In the genomic region with DNA sequence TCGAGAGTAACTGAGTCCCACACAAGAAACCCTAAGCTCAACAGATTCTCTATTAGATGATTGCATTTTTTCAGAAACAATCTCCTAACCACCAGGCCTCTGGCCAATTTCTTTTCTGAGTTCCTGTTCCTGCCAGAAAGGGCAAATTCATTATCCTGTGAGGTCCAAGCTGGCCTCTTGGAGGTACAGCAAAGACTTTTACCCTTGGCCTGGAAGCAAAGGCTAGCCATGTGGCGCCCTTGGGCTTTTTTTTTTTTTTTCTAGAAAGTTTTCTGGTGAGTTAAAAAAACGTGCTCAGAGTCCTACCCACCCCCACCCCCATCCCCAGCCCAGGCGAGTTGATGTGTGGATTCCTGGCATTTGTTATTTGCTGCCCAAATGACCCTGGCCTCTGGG, we compare ENCODE assay signal across 8 cellular contexts. TPM values are rescaled to one million over a fixed set of nuclear protein-coding genes. Genes with fewer than 3 reads are reported as not detected.
DNase-seq lines count a peak whose midpoint lies in the region; ATAC-seq, FAIRE-seq and TF ChIP-seq lines count a peak whose summit lies in the region.

No MANE protein-coding gene starts in this region.

- peak; percentile 4 for ATAC-seq in activated T-helper 17 cell treated with anti-CD3 and anti-CD28 coated beads, Interleukin-2, amount 50 U/mL, for 72 hours (replicated peaks)
- ATAC-seq in pancreas (peak; percentile 46 to 79 (median 75)), GM21390 (IDR thresholded peaks at IDR 0.05; ENCODE audit: unreplicated experiment) (no peak)

- no peaks in the 10 kb centered on the region for H3K36me3 ChIP-seq in pancreas

- CTCF ChIA-PET in activated naive CD4-positive, alpha-beta T cell treated with anti-CD3 and anti-CD28 coated beads, Interleukin-2, amount 10 ng/mL, durations not matched to agents 7 days and 5 days (lab: Charles Lee) = interaction anchor here (0.5 to 1.3 kb wide), 5 partner anchors 13 to 64 kb away, joined by 3 to 5 read pairs (median 4); no protein-coding TSS in a partner anchor

- peak overlapping the region; percentile 55 to 85 (median 68) for H3K27ac ChIP-seq in pancreas

- DNase-seq in activated naive CD4-positive, alpha-beta T cell treated with anti-CD3 and anti-CD28 coated beads, Interleukin-2, amount 10 ng/mL, durations not matched to agents 7 days and 5 days = no peak
- DNase-seq in activated naive CD4-positive, alpha-beta T cell treated with anti-CD3 and anti-CD28 coated beads, Interleukin-2, amount 50 U/mL, for 16 hours = no peak
- DNase-seq in HT-29 (ENCODE audit: low spot score) (peak; percentile 84), glomerular visceral epithelial cell (ENCODE audit: extremely low spot score) (peak; percentile 87), pancreas (peak in 1 of 6 donors; percentile 28), COLO668 (lab: John Stamatoyannopoulos, UW; ENCODE audit: unreplicated experiment) (no peak)

- FAIRE-seq in pancreas (lab: Jason Lieb, UNC) = no peak

- H3K27ac Mint-ChIP-seq in activated naive CD4-positive, alpha-beta T cell treated with anti-CD3 and anti-CD28 coated beads, Interleukin-2, amount 10 ng/mL, durations not matched to agents 7 days and 5 days = peak overlapping the region; percentile 91
- peak overlapping the region; percentile 95 for H3K27ac Mint-ChIP-seq in activated T-helper 17 cell treated with anti-CD3 and anti-CD28 coated beads, Interleukin-2, amount 50 U/mL, for 72 hours

- intact Hi-C loops in pancreas (cut with DNase I) = loop anchor here in 1 of 3 donors (10.0 kb wide), 1 partner anchor 55 kb away; a partner anchor contains a TSS

- no peaks in the 10 kb centered on the region for H3K9me3 ChIP-seq in pancreas

- no peak overlapping the region for H3K4me3 ChIP-seq in pancreas

- H3K4me1 Mint-ChIP-seq in activated naive CD4-positive, alpha-beta T cell treated with anti-CD3 and anti-CD28 coated beads, Interleukin-2, amount 10 ng/mL, durations not matched to agents 7 days and 5 days = peaks cover 23% of the 10 kb centered on the region
- H3K4me1 Mint-ChIP-seq in activated T-helper 17 cell treated with anti-CD3 and anti-CD28 coated beads, Interleukin-2, amount 50 U/mL, for 72 hours = peaks cover 6% of the 10 kb centered on the region

- no peaks in the 10 kb centered on the region for H3K27me3 Mint-ChIP-seq in activated naive CD4-positive, alpha-beta T cell treated with anti-CD3 and anti-CD28 coated beads, Interleukin-2, amount 10 ng/mL, durations not matched to agents 7 days and 5 days
- H3K27me3 Mint-ChIP-seq in activated T-helper 17 cell treated with anti-CD3 and anti-CD28 coated beads, Interleukin-2, amount 50 U/mL, for 72 hours = no peaks in the 10 kb centered on the region

- H3K4me1 ChIP-seq in pancreas = peaks cover 0 to 7% (median 0%) of the 10 kb centered on the region in 3 donors

- H3K36me3 Mint-ChIP-seq in activated naive CD4-positive, alpha-beta T cell treated with anti-CD3 and anti-CD28 coated beads, Interleukin-2, amount 10 ng/mL, durations not matched to agents 7 days and 5 days = peaks cover 5% of the 10 kb centered on the region
- no peaks in the 10 kb centered on the region for H3K36me3 Mint-ChIP-seq in activated T-helper 17 cell treated with anti-CD3 and anti-CD28 coated beads, Interleukin-2, amount 50 U/mL, for 72 hours (ENCODE audit: low read depth)

- peaks cover 9% of the 10 kb centered on the region for H3K9me3 Mint-ChIP-seq in activated naive CD4-positive, alpha-beta T cell treated with anti-CD3 and anti-CD28 coated beads, Interleukin-2, amount 10 ng/mL, durations not matched to agents 7 days and 5 days
- peaks cover 7% of the 10 kb centered on the region for H3K9me3 Mint-ChIP-seq in activated T-helper 17 cell treated with anti-CD3 and anti-CD28 coated beads, Interleukin-2, amount 50 U/mL, for 72 hours

- H3K27me3 ChIP-seq in pancreas = no peaks in the 10 kb centered on the region

- TF ChIP-seq CTCF in pancreas (IDR thresholded peaks at IDR 0.05) = no peak

- no peak overlapping the region for H3K4me3 Mint-ChIP-seq in activated naive CD4-positive, alpha-beta T cell treated with anti-CD3 and anti-CD28 coated beads, Interleukin-2, amount 10 ng/mL, durations not matched to agents 7 days and 5 days
- peak overlapping the region; percentile 76 for H3K4me3 Mint-ChIP-seq in activated T-helper 17 cell treated with anti-CD3 and anti-CD28 coated beads, Interleukin-2, amount 50 U/mL, for 72 hours

- 46 to 51% methylated on average over 4 of the region's 4 CpGs for WGBS in pancreas, 2 donors

RNA-seq across cellular contexts. Expression of a gene that starts 59.0 kb away (rescaled TPM):
- total RNA-seq in HT-29 (2014; rRNA removed; shearing (Covaris generic)) = 7,514 and 7,960 TPM in 2 replicates
- total RNA-seq in activated T-helper 17 cell treated with anti-CD3 and anti-CD28 coated beads, Interleukin-2, amount 50 U/mL, for 72 hours = over 10,000 TPM in 1 of 2 donors, 1,000 to 10,000 TPM in 1; 9,813 to 18,243 TPM
- total RNA-seq in pancreas = over 10,000 TPM in 1 of 6 donors, 1,000 to 10,000 TPM in 5; 5,266 to 10,343 (median 8,842) TPM
- polyA plus RNA-seq in pancreas = 1,000 to 10,000 TPM; 5,006 to 5,774 TPM

Comparison
In these comparisons a context has a peak if more than half of its experiments do, and no peak if none do; other contexts are left out.
1. DNase-seq: peak in HT-29 (single experiment) and glomerular visceral epithelial cell (single experiment); none in activated naive CD4-positive, alpha-beta T cell treated with anti-CD3 and anti-CD28 coated beads, Interleukin-2, amount 10 ng/mL, durations not matched to agents 7 days and 5 days (single experiment), activated naive CD4-positive, alpha-beta T cell treated with anti-CD3 and anti-CD28 coated beads, Interleukin-2, amount 50 U/mL, for 16 hours (single experiment) and COLO668 (single experiment).